Comparison of ENCODE assay signal across 23 cellular contexts in the genomic region with DNA sequence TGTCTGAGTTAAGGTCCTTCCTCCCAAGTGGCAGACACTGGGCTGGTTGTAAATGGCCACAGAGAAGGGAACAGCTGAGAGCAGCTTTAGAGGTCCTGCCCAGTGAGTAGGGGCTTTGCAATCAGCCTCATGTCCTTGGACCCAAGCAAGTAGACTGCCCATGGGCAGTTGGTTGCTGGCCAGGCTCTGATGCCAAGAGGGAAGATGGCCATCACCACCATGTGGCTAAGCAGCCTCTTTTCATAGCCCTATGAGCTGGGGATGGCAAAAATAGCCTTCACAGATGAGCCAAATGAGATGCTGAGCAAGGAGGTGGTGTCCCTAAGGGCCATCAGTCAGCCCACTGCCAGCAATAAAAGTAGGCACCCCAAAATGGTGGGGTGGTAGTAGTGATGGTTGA. TPM values are rescaled to one million over a fixed set of nuclear protein-coding genes. Genes with fewer than 3 reads are reported as not detected.
DNase-seq lines count a peak whose midpoint lies in the region; FAIRE-seq and TF ChIP-seq lines count a peak whose summit lies in the region.
"Had no signal": no experiment of that assay in that cellular context is flagged by ENCODE, and none has a peak within 500 bp of the region (broad histone marks: within the 10 kb centered on the region; RNA-seq: fewer than 3 reads in every experiment).

No MANE protein-coding gene starts in this region.

- H3K4me2 ChIP-seq in neural cell (ENCODE audit: low read length): no peak overlapping the region
- H3K4me2 ChIP-seq: BLaER1 treated with 17β-estradiol and CSF1 and Interleukin-3, amounts not matched to agents 10 nM and 100 nM had no signal

- intact Hi-C loops in kidney (cut with DNase I): no loop called here

- H3K9me3 ChIP-seq in neural cell (ENCODE audit: low read length): no peaks in the 10 kb centered on the region
- no peaks in the 10 kb centered on the region for H3K9me3 ChIP-seq in kidney (ENCODE audit: control insufficient read depth in 1 of 2, low read length in 2 of 2)
- H3K9me3 ChIP-seq: BLaER1 treated with 17β-estradiol and CSF1 and Interleukin-3, amounts not matched to agents 10 nM and 100 nM had no signal

- no peaks in the 10 kb centered on the region for H3K9me2 ChIP-seq in neural cell (ENCODE audit: insufficient read depth, low read length)

- TF ChIP-seq RAD21 in neural cell (conservative IDR thresholded peaks at IDR 0.05): no peak

- no peaks in the 10 kb centered on the region for H3K4me1 ChIP-seq in kidney (ENCODE audit: control insufficient read depth in 1 of 2, insufficient read depth in 1 of 2, low read depth in 1 of 2, low read length in 2 of 2)

- H3K4me3 Mint-ChIP-seq in brain: peak overlapping the region; percentile 92 to 98 (median 93)
- H3K4me3 Mint-ChIP-seq: CD14-positive monocyte; CD4-positive, alpha-beta T cell had no signal

- no peaks in the 10 kb centered on the region for H4K20me1 ChIP-seq in neural cell (ENCODE audit: insufficient read depth)

- no peak overlapping the region for H2AFZ ChIP-seq in neural cell (ENCODE audit: low read depth, low read length)

- H3K9me3 Mint-ChIP-seq in brain: peaks cover 0 to 13% (median 0%) of the 10 kb centered on the region in 5 experiments

- DNase-seq in G401 (ENCODE audit: low spot score) (peak; percentile 58), globus pallidus (ENCODE audit: low spot score) (peak; percentile 29), NCI-H2171 treated with DMSO at 0.1 percent for 48 hours (lab: John Stamatoyannopoulos, UW) (no peak), kidney (no peak), NAMALWA (ENCODE audit: low spot score) (no peak), NCI-H82 treated with DMSO at 0.1 percent for 48 hours (lab: John Stamatoyannopoulos, UW; ENCODE audit: unreplicated experiment) (no peak)
- DNase-seq: CD4-positive, alpha-beta T cell; CD8-positive, alpha-beta memory T cell; DMS 273 treated with DMSO at 0.1 percent for 48 hours; DMS79; EL; H7; HCEC 1CT had no signal

- peaks cover 11% of the 10 kb centered on the region for H3K27me3 Mint-ChIP-seq in brain

- H3K36me3 ChIP-seq in neural cell (ENCODE audit: insufficient read depth, low read length): peaks cover 4% of the 10 kb centered on the region
- no peaks in the 10 kb centered on the region for H3K36me3 ChIP-seq in kidney (ENCODE audit: control insufficient read depth in 1 of 2, insufficient read depth in 2 of 2, low read length in 2 of 2)
- H3K36me3 ChIP-seq: BLaER1 treated with 17β-estradiol and CSF1 and Interleukin-3, amounts not matched to agents 10 nM and 100 nM had no signal

- peaks cover 27% of the 10 kb centered on the region for H3K79me2 ChIP-seq in neural cell (replicated peaks; ENCODE audit: insufficient read depth, low read length)

- no peaks in the 10 kb centered on the region for H3K36me3 Mint-ChIP-seq in brain
- H3K36me3 Mint-ChIP-seq: CD14-positive monocyte had no signal

- TF ChIP-seq CTCF in brain (conservative IDR thresholded peaks at IDR 0.05): no peak
- no peak for TF ChIP-seq CTCF in neural cell (IDR thresholded peaks at IDR 0.05; ENCODE audit: poor library complexity, severe bottlenecking)
- no peak for TF ChIP-seq CTCF in kidney (IDR thresholded peaks at IDR 0.05; ENCODE audit: borderline replicate concordance, extremely low read depth, insufficient read depth)

- in situ Hi-C loops in G401 (cut with HindIII; ENCODE audit: low sequenced_read_pairs): loop anchor here (25.0 kb wide), 1 partner anchor 155 kb away; no protein-coding TSS in a partner anchor

- H3K9ac ChIP-seq in neural cell (ENCODE audit: low read length): no peak overlapping the region
- H3K9ac ChIP-seq in kidney (ENCODE audit: low read length in 2 of 2): no peak overlapping the region
- H3K9ac ChIP-seq: BLaER1 treated with 17β-estradiol and CSF1 and Interleukin-3, amounts not matched to agents 10 nM and 100 nM had no signal

- peak overlapping the region in 4 of 5 experiments; percentile 46 to 92 (median 80) for H3K27ac Mint-ChIP-seq in brain
- H3K27ac Mint-ChIP-seq: B cell; CD4-positive, alpha-beta T cell had no signal

- no peak for TF ChIP-seq EP300 in neural cell (conservative IDR thresholded peaks at IDR 0.05; ENCODE audit: poor library complexity, severe bottlenecking)

- no peak overlapping the region for H3K27ac ChIP-seq in neural cell (ENCODE audit: low read length)
- no peak overlapping the region for H3K27ac ChIP-seq in kidney (ENCODE audit: low read depth in 2 of 2, low read length in 2 of 2)
- H3K27ac ChIP-seq: 22Rv1; BLaER1 treated with 17β-estradiol and CSF1 and Interleukin-3, amounts not matched to agents 10 nM and 100 nM had no signal

- no peak for FAIRE-seq in kidney (lab: Jason Lieb, UNC)
- FAIRE-seq: A204.1, D721Med, GM12892, H1 had no signal

- H3K27me3 ChIP-seq in neural cell (ENCODE audit: insufficient read depth, low read depth, low read length): no peaks in the 10 kb centered on the region

- no peaks in the 10 kb centered on the region for H3F3A ChIP-seq in neural cell (ENCODE audit: insufficient read depth, low read length, poor library complexity, severe bottlenecking)

- H3K4me3 ChIP-seq in neural cell (ENCODE audit: low read length) (peak overlapping the region; percentile 99), kidney (ENCODE audit: low read length in 2 of 2) (no peak overlapping the region)
- H3K4me3 ChIP-seq: BLaER1 treated with 17β-estradiol and CSF1 and Interleukin-3, amounts not matched to agents 10 nM and 100 nM had no signal

- peaks cover 83% of the 10 kb centered on the region for H3K4me1 Mint-ChIP-seq in brain

TF ChIP-seq in neural cell, 6 proteins besides CTCF, POLR2A, EP300 and RAD21:
- TF ChIP-seq TAF1 (IDR thresholded peaks at IDR 0.05; ENCODE audit: low read depth): no peak
- TF ChIP-seq, protein P1, sequence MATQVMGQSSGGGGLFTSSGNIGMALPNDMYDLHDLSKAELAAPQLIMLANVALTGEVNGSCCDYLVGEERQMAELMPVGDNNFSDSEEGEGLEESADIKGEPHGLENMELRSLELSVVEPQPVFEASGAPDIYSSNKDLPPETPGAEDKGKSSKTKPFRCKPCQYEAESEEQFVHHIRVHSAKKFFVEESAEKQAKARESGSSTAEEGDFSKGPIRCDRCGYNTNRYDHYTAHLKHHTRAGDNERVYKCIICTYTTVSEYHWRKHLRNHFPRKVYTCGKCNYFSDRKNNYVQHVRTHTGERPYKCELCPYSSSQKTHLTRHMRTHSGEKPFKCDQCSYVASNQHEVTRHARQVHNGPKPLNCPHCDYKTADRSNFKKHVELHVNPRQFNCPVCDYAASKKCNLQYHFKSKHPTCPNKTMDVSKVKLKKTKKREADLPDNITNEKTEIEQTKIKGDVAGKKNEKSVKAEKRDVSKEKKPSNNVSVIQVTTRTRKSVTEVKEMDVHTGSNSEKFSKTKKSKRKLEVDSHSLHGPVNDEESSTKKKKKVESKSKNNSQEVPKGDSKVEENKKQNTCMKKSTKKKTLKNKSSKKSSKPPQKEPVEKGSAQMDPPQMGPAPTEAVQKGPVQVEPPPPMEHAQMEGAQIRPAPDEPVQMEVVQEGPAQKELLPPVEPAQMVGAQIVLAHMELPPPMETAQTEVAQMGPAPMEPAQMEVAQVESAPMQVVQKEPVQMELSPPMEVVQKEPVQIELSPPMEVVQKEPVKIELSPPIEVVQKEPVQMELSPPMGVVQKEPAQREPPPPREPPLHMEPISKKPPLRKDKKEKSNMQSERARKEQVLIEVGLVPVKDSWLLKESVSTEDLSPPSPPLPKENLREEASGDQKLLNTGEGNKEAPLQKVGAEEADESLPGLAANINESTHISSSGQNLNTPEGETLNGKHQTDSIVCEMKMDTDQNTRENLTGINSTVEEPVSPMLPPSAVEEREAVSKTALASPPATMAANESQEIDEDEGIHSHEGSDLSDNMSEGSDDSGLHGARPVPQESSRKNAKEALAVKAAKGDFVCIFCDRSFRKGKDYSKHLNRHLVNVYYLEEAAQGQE (IDR thresholded peaks at IDR 0.05; ENCODE audit: borderline replicate concordance): no peak
- no peak for TF ChIP-seq MXI1 (conservative IDR thresholded peaks at IDR 0.05; ENCODE audit: poor library complexity, severe bottlenecking)
- TF ChIP-seq POLR2AphosphoS5 (IDR thresholded peaks at IDR 0.05): no peak
- TF ChIP-seq SMC3 (conservative IDR thresholded peaks at IDR 0.05; ENCODE audit: poor library complexity): no peak
- no peak for TF ChIP-seq EZH2 (IDR thresholded peaks at IDR 0.05; ENCODE audit: borderline replicate concordance, insufficient read depth, low read length, poor library complexity, severe bottlenecking)

RNA-seq across cellular contexts. Expression of gene DISP3, which starts 3.2 kb away (rescaled TPM):
- total RNA-seq in G401 (2014; rRNA removed; shearing (Covaris generic)): not detected in 2 replicates
- polyA plus RNA-seq in brain (ENCODE audit: insufficient read depth, low read depth, low replicate concordance) (12.0 TPM), neural cell (14.9 and 21.8 TPM in 2 replicates), kidney (ENCODE audit: insufficient read depth, low read depth, low replicate concordance) (not detected)
- 13.2 and 16.3 TPM in 2 replicates for polyA minus RNA-seq in neural cell
- total RNA-seq in kidney: 0.19 TPM
- polyA plus RNA-seq: CD14-positive monocyte had no signal

Comparison
In these comparisons a context has a peak if more than half of its experiments do, and no peak if none do; other contexts are left out.
1. DNase-seq: peak in G401 (single experiment) and globus pallidus (single experiment); none in NCI-H2171 treated with DMSO at 0.1 percent for 48 hours (single experiment), kidney (single experiment), NAMALWA (single experiment) and NCI-H82 treated with DMSO at 0.1 percent for 48 hours (single experiment).
2. RNA of gene DISP3, which starts 3.2 kb away (polyA plus RNA-seq): 14.9 to 21.8 TPM in neural cell and 12.0 TPM in brain (single experiment); not detected in kidney (single experiment); every median in the first group is over 10 times any median in the second.